ENCODE assay signal across 1 cellular context in genomic region chr21:37373539-37373938, GRCh38.
A peak's percentile ranks its signal among the peaks of the same experiment; 100 is the strongest.
TF ChIP-seq lines count a peak whose summit lies in the region.

No MANE protein-coding gene starts in this region.

TF ChIP-seq in K562, 482 proteins besides CTCF, POLR2A, EP300 and RAD21 (continued from another document and continues in another):
- TF ChIP-seq E4F1 (CRISPR knock-in tag; IDR thresholded peaks at IDR 0.05; ENCODE audit: borderline replicate concordance) (no peak), GTF2E2 (tag; IDR thresholded peaks at IDR 0.05) (no peak), RAD51 (IDR thresholded peaks at IDR 0.05; ENCODE audit: borderline replicate concordance, low read depth) (peak; percentile 82), ARNT (IDR thresholded peaks at IDR 0.05) (no peak), PHF20 (IDR thresholded peaks at IDR 0.05; ENCODE audit: partially characterized antibody) (no peak), ZNF239 (CRISPR knock-in tag; IDR thresholded peaks at IDR 0.05) (no peak), NCOA1 (IDR thresholded peaks at IDR 0.05; ENCODE audit: low read depth) (no peak), ZNF143 (CRISPR knock-in tag; IDR thresholded peaks at IDR 0.05) (peak; percentile 60; the same call in 1 of the 2 replicates), SPI1 (IDR thresholded peaks at IDR 0.05; ENCODE audit: borderline replicate concordance, low read depth, low read length) (no peak), MGA (IDR thresholded peaks at IDR 0.05) (0 out of 2 replicates have a peak, but pooled peaks have one; percentile 24), MCM5 (IDR thresholded peaks at IDR 0.05; ENCODE audit: low read depth) (no peak), HMG20B (CRISPR knock-in tag; IDR thresholded peaks at IDR 0.05) (no peak), ZNF75A (CRISPR knock-in tag; IDR thresholded peaks at IDR 0.05) (no peak), XRCC3 (IDR thresholded peaks at IDR 0.05) (no peak), HMG20A (CRISPR knock-in tag; conservative IDR thresholded peaks at IDR 0.05) (no peak), SP1 (CRISPR knock-in tag; IDR thresholded peaks at IDR 0.05) (no peak), HNRNPL (IDR thresholded peaks at IDR 0.05; ENCODE audit: low read depth, low read length) (no peak), BHLHE40 (IDR thresholded peaks at IDR 0.05; ENCODE audit: low read length) (no peak), SIX5 (IDR thresholded peaks at IDR 0.05; ENCODE audit: borderline replicate concordance in 1 of 2, insufficient read depth in 1 of 2, low read depth in 1 of 2, low read length in 2 of 2) (peak; percentile 12 to 27; a peak in 1 of 4 replicates), ZNF511 (CRISPR knock-in tag; IDR thresholded peaks at IDR 0.05) (no peak), ZNF274 (IDR thresholded peaks at IDR 0.05; ENCODE audit: borderline replicate concordance, low read depth, low read length) (no peak), RBFOX2 (IDR thresholded peaks at IDR 0.05; ENCODE audit: low read depth, low read length) (no peak), ZNF696 (CRISPR knock-in tag; conservative IDR thresholded peaks at IDR 0.05) (no peak), MTF1 (CRISPR knock-in tag; IDR thresholded peaks at IDR 0.05; ENCODE audit: borderline replicate concordance) (no peak), SMAD3 (CRISPR knock-in tag; conservative IDR thresholded peaks at IDR 0.05) (no peak), CXXC5 (CRISPR knock-in tag; IDR thresholded peaks at IDR 0.05) (0 out of 2 replicates have a peak, but pooled peaks have one; percentile 14), SETDB1 (IDR thresholded peaks at IDR 0.05; ENCODE audit: low read length) (no peak)
- TF ChIP-seq, protein P1, sequence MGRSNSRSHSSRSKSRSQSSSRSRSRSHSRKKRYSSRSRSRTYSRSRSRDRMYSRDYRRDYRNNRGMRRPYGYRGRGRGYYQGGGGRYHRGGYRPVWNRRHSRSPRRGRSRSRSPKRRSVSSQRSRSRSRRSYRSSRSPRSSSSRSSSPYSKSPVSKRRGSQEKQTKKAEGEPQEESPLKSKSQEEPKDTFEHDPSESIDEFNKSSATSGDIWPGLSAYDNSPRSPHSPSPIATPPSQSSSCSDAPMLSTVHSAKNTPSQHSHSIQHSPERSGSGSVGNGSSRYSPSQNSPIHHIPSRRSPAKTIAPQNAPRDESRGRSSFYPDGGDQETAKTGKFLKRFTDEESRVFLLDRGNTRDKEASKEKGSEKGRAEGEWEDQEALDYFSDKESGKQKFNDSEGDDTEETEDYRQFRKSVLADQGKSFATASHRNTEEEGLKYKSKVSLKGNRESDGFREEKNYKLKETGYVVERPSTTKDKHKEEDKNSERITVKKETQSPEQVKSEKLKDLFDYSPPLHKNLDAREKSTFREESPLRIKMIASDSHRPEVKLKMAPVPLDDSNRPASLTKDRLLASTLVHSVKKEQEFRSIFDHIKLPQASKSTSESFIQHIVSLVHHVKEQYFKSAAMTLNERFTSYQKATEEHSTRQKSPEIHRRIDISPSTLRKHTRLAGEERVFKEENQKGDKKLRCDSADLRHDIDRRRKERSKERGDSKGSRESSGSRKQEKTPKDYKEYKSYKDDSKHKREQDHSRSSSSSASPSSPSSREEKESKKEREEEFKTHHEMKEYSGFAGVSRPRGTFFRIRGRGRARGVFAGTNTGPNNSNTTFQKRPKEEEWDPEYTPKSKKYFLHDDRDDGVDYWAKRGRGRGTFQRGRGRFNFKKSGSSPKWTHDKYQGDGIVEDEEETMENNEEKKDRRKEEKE (IDR thresholded peaks at IDR 0.05; ENCODE audit: borderline replicate concordance in 1 of 2, control insufficient read depth in 1 of 2, low read depth in 2 of 2, low read length in 1 of 2): no peak
- TF ChIP-seq, protein P2, sequence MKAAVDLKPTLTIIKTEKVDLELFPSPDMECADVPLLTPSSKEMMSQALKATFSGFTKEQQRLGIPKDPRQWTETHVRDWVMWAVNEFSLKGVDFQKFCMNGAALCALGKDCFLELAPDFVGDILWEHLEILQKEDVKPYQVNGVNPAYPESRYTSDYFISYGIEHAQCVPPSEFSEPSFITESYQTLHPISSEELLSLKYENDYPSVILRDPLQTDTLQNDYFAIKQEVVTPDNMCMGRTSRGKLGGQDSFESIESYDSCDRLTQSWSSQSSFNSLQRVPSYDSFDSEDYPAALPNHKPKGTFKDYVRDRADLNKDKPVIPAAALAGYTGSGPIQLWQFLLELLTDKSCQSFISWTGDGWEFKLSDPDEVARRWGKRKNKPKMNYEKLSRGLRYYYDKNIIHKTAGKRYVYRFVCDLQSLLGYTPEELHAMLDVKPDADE (conservative IDR thresholded peaks at IDR 0.05; ENCODE audit: control insufficient read depth, low read depth, low read length): no peak
- TF ChIP-seq, protein P3, sequence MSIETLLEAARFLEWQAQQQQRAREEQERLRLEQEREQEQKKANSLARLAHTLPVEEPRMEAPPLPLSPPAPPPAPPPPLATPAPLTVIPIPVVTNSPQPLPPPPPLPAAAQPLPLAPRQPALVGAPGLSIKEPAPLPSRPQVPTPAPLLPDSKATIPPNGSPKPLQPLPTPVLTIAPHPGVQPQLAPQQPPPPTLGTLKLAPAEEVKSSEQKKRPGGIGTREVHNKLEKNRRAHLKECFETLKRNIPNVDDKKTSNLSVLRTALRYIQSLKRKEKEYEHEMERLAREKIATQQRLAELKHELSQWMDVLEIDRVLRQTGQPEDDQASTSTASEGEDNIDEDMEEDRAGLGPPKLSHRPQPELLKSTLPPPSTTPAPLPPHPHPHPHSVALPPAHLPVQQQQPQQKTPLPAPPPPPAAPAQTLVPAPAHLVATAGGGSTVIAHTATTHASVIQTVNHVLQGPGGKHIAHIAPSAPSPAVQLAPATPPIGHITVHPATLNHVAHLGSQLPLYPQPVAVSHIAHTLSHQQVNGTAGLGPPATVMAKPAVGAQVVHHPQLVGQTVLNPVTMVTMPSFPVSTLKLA (conservative IDR thresholded peaks at IDR 0.05): 0 out of 4 replicates have a peak, but pooled peaks of 1 of the 2 experiments have one; percentile 38
- TF ChIP-seq, protein P4, sequence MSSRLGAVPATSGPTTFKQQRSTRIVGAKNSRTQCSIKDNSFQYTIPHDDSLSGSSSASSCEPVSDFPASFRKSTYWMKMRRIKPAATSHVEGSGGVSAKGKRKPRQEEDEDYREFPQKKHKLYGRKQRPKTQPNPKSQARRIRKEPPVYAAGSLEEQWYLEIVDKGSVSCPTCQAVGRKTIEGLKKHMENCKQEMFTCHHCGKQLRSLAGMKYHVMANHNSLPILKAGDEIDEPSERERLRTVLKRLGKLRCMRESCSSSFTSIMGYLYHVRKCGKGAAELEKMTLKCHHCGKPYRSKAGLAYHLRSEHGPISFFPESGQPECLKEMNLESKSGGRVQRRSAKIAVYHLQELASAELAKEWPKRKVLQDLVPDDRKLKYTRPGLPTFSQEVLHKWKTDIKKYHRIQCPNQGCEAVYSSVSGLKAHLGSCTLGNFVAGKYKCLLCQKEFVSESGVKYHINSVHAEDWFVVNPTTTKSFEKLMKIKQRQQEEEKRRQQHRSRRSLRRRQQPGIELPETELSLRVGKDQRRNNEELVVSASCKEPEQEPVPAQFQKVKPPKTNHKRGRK (tag; IDR thresholded peaks at IDR 0.05): no peak
- TF ChIP-seq, protein P5, sequence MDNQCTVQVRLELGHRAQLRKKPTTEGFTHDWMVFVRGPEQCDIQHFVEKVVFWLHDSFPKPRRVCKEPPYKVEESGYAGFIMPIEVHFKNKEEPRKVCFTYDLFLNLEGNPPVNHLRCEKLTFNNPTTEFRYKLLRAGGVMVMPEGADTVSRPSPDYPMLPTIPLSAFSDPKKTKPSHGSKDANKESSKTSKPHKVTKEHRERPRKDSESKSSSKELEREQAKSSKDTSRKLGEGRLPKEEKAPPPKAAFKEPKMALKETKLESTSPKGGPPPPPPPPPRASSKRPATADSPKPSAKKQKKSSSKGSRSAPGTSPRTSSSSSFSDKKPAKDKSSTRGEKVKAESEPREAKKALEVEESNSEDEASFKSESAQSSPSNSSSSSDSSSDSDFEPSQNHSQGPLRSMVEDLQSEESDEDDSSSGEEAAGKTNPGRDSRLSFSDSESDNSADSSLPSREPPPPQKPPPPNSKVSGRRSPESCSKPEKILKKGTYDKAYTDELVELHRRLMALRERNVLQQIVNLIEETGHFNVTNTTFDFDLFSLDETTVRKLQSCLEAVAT (IDR thresholded peaks at IDR 0.05): no peak
